12 cellular contexts compared by ENCODE assay signal in the genomic region with DNA sequence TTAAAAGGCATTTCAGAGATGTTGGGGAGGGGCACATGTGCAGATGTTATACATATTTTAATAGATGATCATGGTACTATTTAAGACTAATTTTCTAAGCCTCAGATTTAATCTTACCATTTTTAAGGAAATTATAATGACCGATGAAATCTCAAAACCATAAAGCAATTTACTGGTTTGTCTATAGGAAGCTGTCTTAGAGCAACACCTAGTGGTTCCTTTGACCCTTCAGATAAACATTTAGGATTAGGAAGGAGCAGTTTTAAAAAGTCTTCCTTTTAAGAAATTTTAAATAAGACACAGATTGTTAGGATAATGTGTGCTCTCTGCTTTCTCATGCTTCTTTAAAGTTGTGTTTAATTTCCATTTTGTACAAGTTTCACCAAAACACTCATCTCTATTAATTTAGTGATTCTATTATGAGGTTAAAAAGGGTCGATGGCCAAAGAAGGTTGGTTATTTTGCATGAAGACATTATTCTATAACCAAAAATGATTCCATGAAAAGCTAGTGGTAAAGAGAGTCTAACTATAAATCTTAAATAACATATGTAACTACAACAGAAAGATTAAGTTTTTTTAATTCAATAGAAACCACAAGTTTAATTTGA.
DNase-seq lines count a peak whose midpoint lies in the region; ATAC-seq and TF ChIP-seq lines count a peak whose summit lies in the region.
"Had no signal": no experiment of that assay in that cellular context is flagged by ENCODE, and none has a peak within 500 bp of the region (broad histone marks: within the 10 kb centered on the region; RNA-seq: fewer than 3 reads in every experiment).

No MANE protein-coding gene starts in this region.

- ATAC-seq in HG03571 (IDR thresholded peaks at IDR 0.05; ENCODE audit: unreplicated experiment) (no peak), HG02763 (IDR thresholded peaks at IDR 0.05; ENCODE audit: unreplicated experiment) (no peak)
- ATAC-seq: left ventricle myocardium superior had no signal

- no peak overlapping the region for H3K4me3 ChIP-seq in astrocyte of the spinal cord (ENCODE audit: low read depth, low read length)
- H3K4me3 ChIP-seq: uterus had no signal

- DNase-seq in NCI-H446 (lab: John Stamatoyannopoulos, UW) (peak; percentile 7 to 32), NCI-H446 treated with DMSO at 0.1 percent for 48 hours (lab: John Stamatoyannopoulos, UW) (no peak), NCI-H146 treated with DMSO at 0.1 percent for 48 hours (lab: John Stamatoyannopoulos, UW; ENCODE audit: unreplicated experiment) (peak; percentile 24), astrocyte of the spinal cord (ENCODE audit: low read depth, low spot score) (peak; percentile 0), progenitor cell of endocrine pancreas (ENCODE audit: low spot score, unreplicated experiment) (no peak), kidney glomerular epithelial cell (lab: John Stamatoyannopoulos, UW) (no peak)
- DNase-seq: activated T-cell treated with anti-CD3 and anti-CD28 coated beads, Interleukin-2, amount 50 U/mL, for 1 hour; effector memory CD4-positive, alpha-beta T cell; left ventricle myocardium superior; uterus had no signal

- H3K27ac Mint-ChIP-seq in progenitor cell of endocrine pancreas: no peak overlapping the region

- H3K27me3 Mint-ChIP-seq in progenitor cell of endocrine pancreas: no peaks in the 10 kb centered on the region

- H3K36me3 Mint-ChIP-seq in progenitor cell of endocrine pancreas (ENCODE audit: insufficient read depth): no peaks in the 10 kb centered on the region

- H3K9me3 Mint-ChIP-seq in progenitor cell of endocrine pancreas (ENCODE audit: low read depth): no peaks in the 10 kb centered on the region

- no peak overlapping the region for H3K4me3 Mint-ChIP-seq in progenitor cell of endocrine pancreas (ENCODE audit: low read depth)

- in situ Hi-C loops in astrocyte of the spinal cord (cut with HindIII; ENCODE audit: low sequenced_read_pairs): no loop called here

- TF ChIP-seq CTCF in astrocyte of the spinal cord (IDR thresholded peaks at IDR 0.05; ENCODE audit: low read depth, low read length) (peak; percentile 25), progenitor cell of endocrine pancreas (IDR thresholded peaks at IDR 0.05; ENCODE audit: unreplicated experiment) (peak; percentile 73)

- H3K4me1 Mint-ChIP-seq in progenitor cell of endocrine pancreas (ENCODE audit: low read depth): no peaks in the 10 kb centered on the region

Comparison
In these comparisons a context has a peak if more than half of its experiments do, and no peak if none do; other contexts are left out.
1. DNase-seq: peak in NCI-H446 (2 of 2), NCI-H146 treated with DMSO at 0.1 percent for 48 hours (single experiment) and astrocyte of the spinal cord (single experiment); none in NCI-H446 treated with DMSO at 0.1 percent for 48 hours (single experiment), progenitor cell of endocrine pancreas (single experiment) and kidney glomerular epithelial cell (single experiment).